In the genomic region with DNA sequence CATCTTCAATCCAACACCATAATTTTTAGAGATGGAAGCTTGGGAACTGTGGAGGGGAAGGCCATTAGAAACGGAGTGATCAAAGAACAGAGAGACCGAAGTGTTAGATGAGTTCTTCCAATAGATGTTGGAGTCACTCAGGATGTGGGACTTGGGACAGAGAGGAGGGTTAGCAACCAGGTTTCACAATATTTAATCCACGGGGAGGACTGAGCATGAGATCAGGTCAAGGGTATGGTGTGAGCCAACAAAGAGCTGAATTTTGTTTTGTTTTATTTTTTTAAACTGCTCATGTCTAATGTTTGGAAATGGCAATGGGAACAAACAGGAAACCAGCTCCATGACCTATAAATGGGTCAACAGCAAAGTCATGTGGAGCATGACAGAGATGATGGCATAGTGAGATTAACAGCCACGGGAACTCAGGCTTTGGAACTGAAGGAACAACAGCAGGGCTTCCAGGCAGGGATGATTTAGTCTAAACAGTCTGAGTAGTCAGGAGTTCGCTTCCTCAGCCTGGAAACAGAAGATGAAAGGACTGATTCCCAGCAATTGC, we compare ENCODE assay signal across 18 cellular contexts. TPM values are rescaled to one million over a fixed set of nuclear protein-coding genes. Genes with fewer than 3 reads are reported as not detected.
A peak's percentile ranks its signal among the peaks of the same experiment; 100 is the strongest.
DNase-seq lines count a peak whose midpoint lies in the region; ATAC-seq and TF ChIP-seq lines count a peak whose summit lies in the region.
"Had no signal": no experiment of that assay in that cellular context is flagged by ENCODE, and none has a peak within 500 bp of the region (broad histone marks: within the 10 kb centered on the region; RNA-seq: fewer than 3 reads in every experiment).

No MANE protein-coding gene starts in this region.

- no peak for DNase-seq in left ventricle myocardium superior
- no peak for DNase-seq in cardiac septum (ENCODE audit: low spot score)
- peak; percentile 60 for DNase-seq in fibroblast of mammary gland (ENCODE audit: low read depth)
- DNase-seq in psoas muscle: no peak
- DNase-seq in natural killer cell treated with Interleukin-12 subunit alpha and Interleukin-12 subunit beta and Interleukin-15 and Interleukin-18, amount 100 ng/mL, for 72 hours (ENCODE audit: low spot score): no peak
- no peak for DNase-seq in LoVo (ENCODE audit: low spot score)
- DNase-seq in NCI-H748 (lab: John Stamatoyannopoulos, UW; ENCODE audit: unreplicated experiment): no peak
- DNase-seq: Calu3; CD8-positive, alpha-beta T cell; HCEC 1CT; NCI-H1105 treated with DMSO at 0.1 percent for 48 hours; NCI-H1694 treated with DMSO at 0.1 percent for 48 hours; NCI-H774; SJCRH30 had no signal

- H3K4me3 ChIP-seq in fibroblast of mammary gland (ENCODE audit: control insufficient read depth, low read depth, low read length) (no peak overlapping the region), psoas muscle (no peak overlapping the region)
- H3K4me3 ChIP-seq: A549, BLaER1, SJCRH30 had no signal

- TF ChIP-seq CTCF in fibroblast of mammary gland (conservative IDR thresholded peaks at IDR 0.05; ENCODE audit: control insufficient read depth, insufficient read depth, low read depth, low read length) (no peak), psoas muscle (IDR thresholded peaks at IDR 0.05) (no peak)

- intact Hi-C loops in left ventricle myocardium superior (cut with micrococcal nuclease): no loop called here
- intact Hi-C loops in cardiac septum (cut with DNase I): no loop called here
- intact Hi-C loops in psoas muscle (cut with DNase I): no loop called here

- no peaks in the 10 kb centered on the region for H3K4me1 ChIP-seq in psoas muscle
- H3K4me1 ChIP-seq: A549, BLaER1, SJCRH30 had no signal

- WGBS in psoas muscle, 3 donors: 52 to 71% (median 57%) methylated on average over 5 of the region's 5 CpGs

- no peaks in the 10 kb centered on the region for H3K9me3 ChIP-seq in psoas muscle
- H3K9me3 ChIP-seq: A549, BLaER1, SJCRH30 had no signal

- H3K4me1 Mint-ChIP-seq in natural killer cell treated with Interleukin-12 subunit alpha and Interleukin-12 subunit beta and Interleukin-15 and Interleukin-18, amount 100 ng/mL, for 72 hours (ENCODE audit: low read depth in 2 of 2): no peaks in the 10 kb centered on the region

- H3K4me3 Mint-ChIP-seq in natural killer cell treated with Interleukin-12 subunit alpha and Interleukin-12 subunit beta and Interleukin-15 and Interleukin-18, amount 100 ng/mL, for 72 hours: no peak overlapping the region
- H3K4me3 Mint-ChIP-seq: CD8-positive, alpha-beta T cell had no signal

- no peak overlapping the region for H3K27ac ChIP-seq in psoas muscle
- H3K27ac ChIP-seq: A549, BLaER1, SJCRH30 had no signal

- no peak overlapping the region for H3K27ac Mint-ChIP-seq in natural killer cell treated with Interleukin-12 subunit alpha and Interleukin-12 subunit beta and Interleukin-15 and Interleukin-18, amount 100 ng/mL, for 72 hours
- H3K27ac Mint-ChIP-seq: CD8-positive, alpha-beta T cell had no signal

- ATAC-seq in left ventricle myocardium superior (peak; percentile 85), psoas muscle (peak; percentile 44 to 79 (median 66))
- no peak for ATAC-seq in natural killer cell treated with Interleukin-12 subunit alpha and Interleukin-12 subunit beta and Interleukin-15 and Interleukin-18, amount 100 ng/mL, for 72 hours
- ATAC-seq: A549; CD8-positive, alpha-beta T cell had no signal

- H3K36me3 ChIP-seq in psoas muscle (ENCODE audit: insufficient read depth in 1 of 2, low read depth in 1 of 2): no peaks in the 10 kb centered on the region
- H3K36me3 ChIP-seq: BLaER1, SJCRH30 had no signal

- peaks cover 23 to 45% of the 10 kb centered on the region in 2 donors for H3K27me3 Mint-ChIP-seq in natural killer cell treated with Interleukin-12 subunit alpha and Interleukin-12 subunit beta and Interleukin-15 and Interleukin-18, amount 100 ng/mL, for 72 hours

- no peaks in the 10 kb centered on the region for H3K27me3 ChIP-seq in psoas muscle (ENCODE audit: insufficient read depth in 3 of 3, low read length in 2 of 3)
- H3K27me3 ChIP-seq: BLaER1 had no signal

- H3K36me3 Mint-ChIP-seq in natural killer cell treated with Interleukin-12 subunit alpha and Interleukin-12 subunit beta and Interleukin-15 and Interleukin-18, amount 100 ng/mL, for 72 hours: no peaks in the 10 kb centered on the region
- H3K36me3 Mint-ChIP-seq: CD8-positive, alpha-beta T cell had no signal

- H3K9me3 Mint-ChIP-seq in natural killer cell treated with Interleukin-12 subunit alpha and Interleukin-12 subunit beta and Interleukin-15 and Interleukin-18, amount 100 ng/mL, for 72 hours: no peaks in the 10 kb centered on the region
- H3K9me3 Mint-ChIP-seq: CD8-positive, alpha-beta T cell had no signal

RNA-seq across cellular contexts. Expression of a gene that starts 38.9 kb away (rescaled TPM):
- 2.1 TPM for total RNA-seq in left ventricle myocardium superior
- total RNA-seq in cardiac septum: 6.7 TPM
- 1 to 10 TPM; 1.4 to 2.9 (median 2.5) TPM for total RNA-seq in psoas muscle
- 1 to 10 TPM in 2 of 3 donors, under 1 TPM in 1; 0.98 to 1.6 (median 1.1) TPM for polyA plus RNA-seq in psoas muscle
- not detected for total RNA-seq in natural killer cell treated with Interleukin-12 subunit alpha and Interleukin-12 subunit beta and Interleukin-15 and Interleukin-18, amount 100 ng/mL, for 72 hours
- total RNA-seq: Calu3; CD8-positive, alpha-beta T cell; NCI-H460; OCI-LY7; SJCRH30 had no signal

Comparison
In these comparisons a context has a peak if more than half of its experiments do, and no peak if none do; other contexts are left out.
1. ATAC-seq: peak in left ventricle myocardium superior (single experiment) and psoas muscle (4 of 4); none in natural killer cell treated with Interleukin-12 subunit alpha and Interleukin-12 subunit beta and Interleukin-15 and Interleukin-18, amount 100 ng/mL, for 72 hours (0 of 2).